25 cellular contexts compared by ENCODE assay signal in genomic region chr10:83273035-83273434, GRCh38.
DNase-seq lines count a peak whose midpoint lies in the region; ATAC-seq and TF ChIP-seq lines count a peak whose summit lies in the region.
"Had no signal": no experiment of that assay in that cellular context is flagged by ENCODE, and none has a peak within 500 bp of the region (broad histone marks: within the 10 kb centered on the region; RNA-seq: fewer than 3 reads in every experiment).

No MANE protein-coding gene starts in this region.

- no peak overlapping the region for H3K4me3 Mint-ChIP-seq in mesothelial cell of epicardium
- H3K4me3 Mint-ChIP-seq: activated CD4-positive, alpha-beta T cell treated with anti-CD3 and anti-CD28 coated beads, Interleukin-2, amount 10 ng/mL, durations not matched to agents 7 days and 5 days; CD4-positive, alpha-beta memory T cell; stimulated activated naive CD8-positive, alpha-beta T cell treated with anti-CD3 and anti-CD28 coated beads, Interleukin-15, Interleukin-2, amounts not matched to agents 100 ng/mL and 50 ng/mL, for 24 hours had no signal

- H3K4me1 ChIP-seq in neuron (ENCODE audit: insufficient read depth, low read length) (no peaks in the 10 kb centered on the region), gastrocnemius medialis (no peaks in the 10 kb centered on the region)
- H3K4me1 ChIP-seq: foreskin keratinocyte, heart right ventricle, vagina had no signal

- H3K36me3 ChIP-seq in neuron (ENCODE audit: insufficient read depth, low read length) (no peaks in the 10 kb centered on the region), gastrocnemius medialis (no peaks in the 10 kb centered on the region)
- H3K36me3 ChIP-seq: heart right ventricle, thoracic aorta, vagina had no signal

- H3K27ac Mint-ChIP-seq in mesothelial cell of epicardium, result no peak overlapping the region
- H3K27ac Mint-ChIP-seq: activated CD4-positive, alpha-beta T cell treated with anti-CD3 and anti-CD28 coated beads, Interleukin-2, amount 10 ng/mL, durations not matched to agents 7 days and 5 days; CD4-positive, alpha-beta memory T cell; stimulated activated naive CD8-positive, alpha-beta T cell treated with anti-CD3 and anti-CD28 coated beads, Interleukin-15, Interleukin-2, amounts not matched to agents 100 ng/mL and 50 ng/mL, for 24 hours had no signal

- no peaks in the 10 kb centered on the region for H3K36me3 Mint-ChIP-seq in mesothelial cell of epicardium
- H3K36me3 Mint-ChIP-seq: CD4-positive, alpha-beta memory T cell had no signal

- no peaks in the 10 kb centered on the region for H3K9me3 Mint-ChIP-seq in mesothelial cell of epicardium
- H3K9me3 Mint-ChIP-seq: activated CD4-positive, alpha-beta T cell treated with anti-CD3 and anti-CD28 coated beads, Interleukin-2, amount 10 ng/mL, durations not matched to agents 7 days and 5 days; stimulated activated naive CD8-positive, alpha-beta T cell treated with anti-CD3 and anti-CD28 coated beads, Interleukin-15, Interleukin-2, amounts not matched to agents 100 ng/mL and 50 ng/mL, for 24 hours had no signal

- H3K27me3 Mint-ChIP-seq in mesothelial cell of epicardium (ENCODE audit: low read depth), result no peaks in the 10 kb centered on the region
- H3K27me3 Mint-ChIP-seq: activated CD4-positive, alpha-beta T cell treated with anti-CD3 and anti-CD28 coated beads, Interleukin-2, amount 10 ng/mL, durations not matched to agents 7 days and 5 days; CD4-positive, alpha-beta memory T cell; stimulated activated naive CD8-positive, alpha-beta T cell treated with anti-CD3 and anti-CD28 coated beads, Interleukin-15, Interleukin-2, amounts not matched to agents 100 ng/mL and 50 ng/mL, for 24 hours had no signal

- peak; percentile 18 for DNase-seq in DMS 273 (lab: John Stamatoyannopoulos, UW; ENCODE audit: unreplicated experiment)
- DNase-seq in DMS 273 treated with DMSO at 0.1 percent for 48 hours (lab: John Stamatoyannopoulos, UW), result no peak
- no peak for DNase-seq in epithelial cell of esophagus (ENCODE audit: low read depth)
- DNase-seq in mesothelial cell of epicardium (ENCODE audit: low spot score in 2 of 2, unreplicated experiment in 2 of 2), result no peak
- no peak for DNase-seq in gastrocnemius medialis
- no peak for DNase-seq in NCI-H2227 (lab: John Stamatoyannopoulos, UW; ENCODE audit: unreplicated experiment)
- DNase-seq: activated CD4-positive, alpha-beta T cell treated with anti-CD3 and anti-CD28 coated beads, Interleukin-2, amount 10 ng/mL, durations not matched to agents 7 days and 5 days; activated T-cell treated with anti-CD3 and anti-CD28 coated beads, Interleukin-2, amount 50 U/mL, for 48 hours; CD4-positive, alpha-beta memory T cell; effector memory CD4-positive, alpha-beta T cell; foreskin keratinocyte; heart right ventricle; mammary epithelial cell; NCI-H1436; nucleus accumbens; PC-9 had no signal

- H3K4me1 Mint-ChIP-seq in mesothelial cell of epicardium, result peaks cover 34% of the 10 kb centered on the region
- H3K4me1 Mint-ChIP-seq: activated CD4-positive, alpha-beta T cell treated with anti-CD3 and anti-CD28 coated beads, Interleukin-2, amount 10 ng/mL, durations not matched to agents 7 days and 5 days; CD4-positive, alpha-beta memory T cell had no signal

- H3K27ac ChIP-seq in VCaP, result no peak overlapping the region
- H3K27ac ChIP-seq in gastrocnemius medialis, result no peak overlapping the region
- H3K27ac ChIP-seq: 22Rv1, coronary artery, foreskin keratinocyte, heart right ventricle, PC-9, thoracic aorta, vagina had no signal

- intact Hi-C loops in gastrocnemius medialis (cut with DNase I; ENCODE audit: low total_unique reads), result no loop called here

- in situ Hi-C loops in gastrocnemius medialis (cut with MboI; ENCODE audit: low sequenced_read_pairs in 4 of 4), result no loop called here

- ATAC-seq in gastrocnemius medialis, result no peak
- ATAC-seq: foreskin keratinocyte, heart right ventricle, K562, Right ventricle myocardium inferior had no signal

- no peak overlapping the region for H3K4me3 ChIP-seq in epithelial cell of esophagus (ENCODE audit: low read length)
- no peak overlapping the region for H3K4me3 ChIP-seq in neuron (ENCODE audit: low read length)
- no peak overlapping the region for H3K4me3 ChIP-seq in gastrocnemius medialis
- H3K4me3 ChIP-seq: coronary artery, heart right ventricle, K562, PC-9, thoracic aorta, vagina had no signal

- TF ChIP-seq CTCF in VCaP (conservative IDR thresholded peaks at IDR 0.05), result peak; percentile 52
- TF ChIP-seq CTCF in epithelial cell of esophagus (IDR thresholded peaks at IDR 0.05; ENCODE audit: insufficient read depth, low read depth, low read length, missing control alignments), result peak; percentile 24
- no peak for TF ChIP-seq CTCF in mesothelial cell of epicardium (IDR thresholded peaks at IDR 0.05; ENCODE audit: unreplicated experiment)
- no peak for TF ChIP-seq CTCF in gastrocnemius medialis (IDR thresholded peaks at IDR 0.05 in 4 of 5, conservative IDR thresholded peaks at IDR 0.05 in 1 of 5)

- H3K9me3 ChIP-seq in neuron (ENCODE audit: low read length) (no peaks in the 10 kb centered on the region), gastrocnemius medialis (no peaks in the 10 kb centered on the region)
- H3K9me3 ChIP-seq: thoracic aorta, vagina had no signal

- TF ChIP-seq POLR2A in gastrocnemius medialis (IDR thresholded peaks at IDR 0.05), result no peak

- peak overlapping the region; percentile 26 for H2AFZ ChIP-seq in neuron (ENCODE audit: low read depth, low read length)
- H2AFZ ChIP-seq: PC-9 had no signal

- no peaks in the 10 kb centered on the region for H3K27me3 ChIP-seq in neuron (ENCODE audit: insufficient read depth, low read length)
- no peaks in the 10 kb centered on the region for H3K27me3 ChIP-seq in gastrocnemius medialis
- H3K27me3 ChIP-seq: foreskin keratinocyte, heart right ventricle, vagina had no signal

Comparison
In these comparisons a context has a peak if more than half of its experiments do, and no peak if none do; other contexts are left out.
1. CTCF ChIP-seq: peak in VCaP (single experiment) and epithelial cell of esophagus (single experiment); none in mesothelial cell of epicardium (single experiment) and gastrocnemius medialis (0 of 5).